In genomic region chr11:94493443-94494199, GRCh38 we compare ENCODE assay signal across 8 cellular contexts. TPM values are rescaled to one million over a fixed set of nuclear protein-coding genes. Genes with fewer than 3 reads are reported as not detected.
A peak's percentile ranks its signal among the peaks of the same experiment; 100 is the strongest.
DNase-seq lines count a peak whose midpoint lies in the region; ATAC-seq and TF ChIP-seq lines count a peak whose summit lies in the region.

Gene ANKRD49 (plus strand): TSS chr11:94493984. CDS start chr11:94496694, 2,710 bp downstream.
Gene MRE11 (minus strand): TSS chr11:94493844. CDS start chr11:94492801, 1,043 bp downstream.

- H3K4me3 ChIP-seq in HUES64 (ENCODE audit: low read length) (peak within 1 kb of the TSS; percentile 82), OCI-LY1 (ENCODE audit: low read depth, low read length, poor library complexity, severe bottlenecking) (peak within 1 kb of the TSS; percentile 95)

- peaks cover 36% of the 10 kb centered on the region for H3K79me2 ChIP-seq in OCI-LY1 (ENCODE audit: insufficient read depth, low read length)

- peak; percentile 100 for ATAC-seq in GM21447 (IDR thresholded peaks at IDR 0.05; ENCODE audit: unreplicated experiment)

- no peaks in the 10 kb centered on the region for H3K9me3 ChIP-seq in HUES64 (ENCODE audit: insufficient read depth, low read depth, low read length)
- H3K9me3 ChIP-seq in OCI-LY1 (ENCODE audit: low read length): no peaks in the 10 kb centered on the region

- peak within 1 kb of the TSS; percentile 98 for H3K9ac ChIP-seq in HUES64 (ENCODE audit: low read depth, low read length)
- H3K9ac ChIP-seq in OCI-LY1 (ENCODE audit: low read length): peak within 1 kb of the TSS; percentile 95

- H3K4me2 ChIP-seq in OCI-LY1 (ENCODE audit: low read length): peak within 1 kb of the TSS; percentile 94

- H3K9me3 Mint-ChIP-seq in endothelial cell (ENCODE audit: unreplicated experiment) (no peaks in the 10 kb centered on the region), mesothelial cell of epicardium (no peaks in the 10 kb centered on the region)

- WGBS in HUES64: under 1% methylated on average over 54 of the region's 54 CpGs

- DNase-seq in Caki2 (ENCODE audit: low read depth): peak; percentile 92
- DNase-seq in activated CD8-positive, alpha-beta memory T cell treated with anti-CD3 and anti-CD28 coated beads, Interleukin-2, amount 50 U/mL, for 4 hours: peak; percentile 95
- DNase-seq in endothelial cell (ENCODE audit: low spot score): peak; percentile 96
- peak; percentile 94 to 96 for DNase-seq in mesothelial cell of epicardium (ENCODE audit: low spot score in 2 of 2, unreplicated experiment in 2 of 2)
- DNase-seq in stimulated activated CD8-positive, alpha-beta memory T cell treated with anti-CD3 and anti-CD28 coated beads, Interleukin-15, amount 100 ng/mL, for 48 hours (ENCODE audit: low read depth in 2 of 2): peak; percentile 94 to 96

- no peak for TF ChIP-seq CTCF in OCI-LY1 (IDR thresholded peaks at IDR 0.05; ENCODE audit: low read length)
- no peak for TF ChIP-seq CTCF in endothelial cell (IDR thresholded peaks at IDR 0.05; ENCODE audit: unreplicated experiment)
- no peak for TF ChIP-seq CTCF in mesothelial cell of epicardium (IDR thresholded peaks at IDR 0.05; ENCODE audit: unreplicated experiment)

- H3F3A ChIP-seq in OCI-LY1 (ENCODE audit: insufficient read depth, low read length): no peaks in the 10 kb centered on the region

- H2AFZ ChIP-seq in OCI-LY1 (ENCODE audit: low read length): peak within 1 kb of the TSS; percentile 73

- H3K27ac Mint-ChIP-seq in endothelial cell (ENCODE audit: unreplicated experiment): peak within 1 kb of the TSS; percentile 96
- peak within 1 kb of the TSS; percentile 99 for H3K27ac Mint-ChIP-seq in mesothelial cell of epicardium

- no peaks in the 10 kb centered on the region for H3K27me3 ChIP-seq in HUES64 (ENCODE audit: insufficient read depth, low read length)
- no peaks in the 10 kb centered on the region for H3K27me3 ChIP-seq in OCI-LY1 (ENCODE audit: insufficient read depth, low read length)

- H3K27ac ChIP-seq in HUES64 (ENCODE audit: low read depth, low read length) (peak within 1 kb of the TSS; percentile 99), OCI-LY1 (ENCODE audit: low read depth, low read length, poor library complexity, severe bottlenecking) (peak within 1 kb of the TSS; percentile 58)

- peak within 1 kb of the TSS; percentile 92 for H3K4me3 Mint-ChIP-seq in endothelial cell (ENCODE audit: unreplicated experiment)
- peak within 1 kb of the TSS; percentile 97 for H3K4me3 Mint-ChIP-seq in mesothelial cell of epicardium

- no peaks in the 10 kb centered on the region for H3K9me2 ChIP-seq in OCI-LY1 (ENCODE audit: low read depth, low read length)

- H3K36me3 Mint-ChIP-seq in endothelial cell (ENCODE audit: low read depth, unreplicated experiment) (peaks cover 8% of the 10 kb centered on the region), mesothelial cell of epicardium (peaks cover 19% of the 10 kb centered on the region)

- H3K27me3 Mint-ChIP-seq in endothelial cell (ENCODE audit: unreplicated experiment) (peaks cover 2% of the 10 kb centered on the region), mesothelial cell of epicardium (ENCODE audit: low read depth) (no peaks in the 10 kb centered on the region)

- in situ Hi-C loops in Caki2 (cut with HindIII; ENCODE audit: low pct_unique_long_range_greater_than_20kb, low sequenced_read_pairs): no loop called here

- H3K4me1 Mint-ChIP-seq in endothelial cell (ENCODE audit: unreplicated experiment): peaks cover 12% of the 10 kb centered on the region
- peaks cover 22% of the 10 kb centered on the region for H3K4me1 Mint-ChIP-seq in mesothelial cell of epicardium

- H3K36me3 ChIP-seq in HUES64 (ENCODE audit: insufficient read depth, low read length) (peaks cover 47% of the 10 kb centered on the region), OCI-LY1 (ENCODE audit: insufficient read depth, low read length) (peaks cover 43% of the 10 kb centered on the region)

- H3K4me1 ChIP-seq in HUES64 (ENCODE audit: insufficient read depth, low read length) (0 out of 2 replicates have a peak, but pooled peaks cover 11% of the 10 kb centered on the region), OCI-LY1 (ENCODE audit: insufficient read depth, low read length, severe bottlenecking) (peaks cover 35% of the 10 kb centered on the region)

- H4K20me1 ChIP-seq in OCI-LY1 (ENCODE audit: insufficient read depth, low read length): no peaks in the 10 kb centered on the region

RNA-seq across cellular contexts. Expression of gene ANKRD49, which starts in this region (rescaled TPM):
- total RNA-seq in Caki2 (2014; rRNA removed; shearing (Covaris generic); ENCODE audit: low replicate concordance): 4.2 and 6.7 TPM in 2 replicates
- 9.2 TPM for polyA plus RNA-seq in HUES64 (2013, experiment 1 of 2)
- polyA plus RNA-seq in HUES64 (2013, experiment 2 of 2): 13.5 TPM
- total RNA-seq in endothelial cell (ENCODE audit: unreplicated experiment): 8.1 TPM
- total RNA-seq in mesothelial cell of epicardium: 16.6 to 18.9 TPM (median 16.6 TPM) in 3 replicates

RNA-seq across cellular contexts. Expression of gene MRE11, which starts in this region (rescaled TPM):
- 3.7 and 4.5 TPM in 2 replicates for total RNA-seq in Caki2 (2014; rRNA removed; shearing (Covaris generic); ENCODE audit: low replicate concordance)
- 20.3 TPM for polyA plus RNA-seq in HUES64 (2013, experiment 1 of 2)
- 21.8 TPM for polyA plus RNA-seq in HUES64 (2013, experiment 2 of 2)
- total RNA-seq in endothelial cell (ENCODE audit: unreplicated experiment): 17.1 TPM
- total RNA-seq in mesothelial cell of epicardium: 36.4 to 39.4 TPM (median 39.2 TPM) in 3 replicates

Comparison
In these comparisons a context has a peak if more than half of its experiments do, and no peak if none do; other contexts are left out.
1. Peak in every context shown above with its lines: DNase-seq, ATAC-seq, H3K4me3 ChIP-seq and H3K27ac ChIP-seq.